In genomic region chr5:173721259-173722232, GRCh38 we compare ENCODE assay signal across 14 cellular contexts.
DNase-seq lines count a peak whose midpoint lies in the region; ATAC-seq, FAIRE-seq and TF ChIP-seq lines count a peak whose summit lies in the region.
"Had no signal": no experiment of that assay in that cellular context is flagged by ENCODE, and none has a peak within 500 bp of the region (broad histone marks: within the 10 kb centered on the region; RNA-seq: fewer than 3 reads in every experiment).

No MANE protein-coding gene starts in this region.

- no peak overlapping the region; the same call in 1 of the 2 replicates for H2BK15ac ChIP-seq in H1 (ENCODE audit: low read length)

- no peaks in the 10 kb centered on the region for H3F3A ChIP-seq in neural progenitor cell (ENCODE audit: low read depth)

- H3K79me2 ChIP-seq in H1 (ENCODE audit: control insufficient read depth in 1 of 2, insufficient read depth in 2 of 2, low read length in 2 of 2) (no peaks in the 10 kb centered on the region), neural progenitor cell (ENCODE audit: low read depth) (no peaks in the 10 kb centered on the region)

- intact Hi-C loops in mucosa of descending colon (cut with DNase I, micrococcal nuclease) = no loop called here

- FAIRE-seq in H1 (lab: Jason Lieb, UNC) = no peak

- H3K9me3 ChIP-seq in NT2/D1 (ENCODE audit: insufficient read depth, low read length) (no peaks in the 10 kb centered on the region), H1 (ENCODE audit: insufficient read depth in 2 of 2, low read depth in 1 of 2, low read length in 1 of 2) (no peaks in the 10 kb centered on the region), neural progenitor cell (ENCODE audit: low read depth) (peaks cover 3% of the 10 kb centered on the region), mucosa of descending colon (no peaks in the 10 kb centered on the region)

- H3K9ac ChIP-seq in NT2/D1 (ENCODE audit: insufficient read length, low read depth) (peak overlapping the region; percentile 16), H1 (replicated peaks in 1 of 4; ENCODE audit: extremely low read depth in 1 of 4, low read depth in 3 of 4, low read length in 3 of 4) (no peak overlapping the region), neural progenitor cell (no peak overlapping the region)

- H3K27ac Mint-ChIP-seq in neural progenitor cell = peak overlapping the region; percentile 30
- no peak overlapping the region for H3K27ac Mint-ChIP-seq in activated naive CD4-positive, alpha-beta T cell treated with anti-CD3 and anti-CD28 coated beads, Interleukin-2, amount 10 ng/mL, durations not matched to agents 7 days and 5 days
- H3K27ac Mint-ChIP-seq: activated T-helper 1 cell treated with anti-CD3 and anti-CD28 coated beads, Interleukin-12 subunit alpha, Interleukin-12 subunit beta, Interleukin-2, Interleukin-4 antibody, amounts not matched to agents 30 ng/mL and 10 ng/mL and 1 ng/mL, durations not matched to agents 14 hours and 24 hours and 36 hours; B cell had no signal

- POLR2A ChIA-PET in H1 (lab: Charles Lee; ENCODE audit: partially characterized antibody) = interaction anchor here (0.7 to 1.4 kb wide), 4 partner anchors 9 to 93 kb away, joined by 3 to 6 read pairs (median 3); no protein-coding TSS in a partner anchor

- CTCF ChIA-PET in H1 (lab: Charles Lee; ENCODE audit: partially characterized antibody) = interaction anchor here (0.7 to 2.4 kb wide), 20 partner anchors 8 to 1994 kb away, joined by 3 to 10 read pairs (median 3); partner anchors contain the start of gene BOD1
- CTCF ChIA-PET in activated naive CD4-positive, alpha-beta T cell treated with anti-CD3 and anti-CD28 coated beads, Interleukin-2, amount 10 ng/mL, durations not matched to agents 7 days and 5 days (lab: Charles Lee) = no interaction called here

- no peak overlapping the region for H4K5ac ChIP-seq in H1 (ENCODE audit: insufficient read length, low read depth, low read length)

- TF ChIP-seq CTCF in GM12872 (IDR thresholded peaks at IDR 0.05; ENCODE audit: insufficient read depth, low read depth, low read length) (peak; percentile 39; the same call in 1 of the 3 replicates), H1 (IDR thresholded peaks at IDR 0.05; ENCODE audit: control extremely low read depth in 1 of 3, insufficient read depth in 1 of 3, low read depth in 1 of 3, low read length in 3 of 3) (peak in 2 of 3 experiments; percentile 31 to 50; a peak in 2 of 4 replicates), neural progenitor cell (IDR thresholded peaks at IDR 0.05) (peak; percentile 35), mucosa of descending colon (IDR thresholded peaks at IDR 0.05) (no peak)

- no peak overlapping the region for H3K23ac ChIP-seq in H1 (ENCODE audit: insufficient read length)

- H2BK5ac ChIP-seq in H1 (ENCODE audit: low read depth, low read length) = no peak overlapping the region

- no peak overlapping the region for H2BK120ac ChIP-seq in H1 (replicated peaks; ENCODE audit: low read depth, low read length)

- 0 out of 2 replicates have a peak overlapping the region, but pooled peaks have one; percentile 61 for H2BK20ac ChIP-seq in H1 (ENCODE audit: low read length)

- H3K4ac ChIP-seq in H1 (replicated peaks; ENCODE audit: insufficient read length, low read depth, low read length) = no peak overlapping the region

- H3K27ac ChIP-seq in H1 (ENCODE audit: low read depth, low read length) (no peak overlapping the region), neural progenitor cell (no peak overlapping the region)

- peak overlapping the region; percentile 65; the same call in 1 of the 2 replicates for H3K18ac ChIP-seq in H1 (ENCODE audit: extremely low read depth, low read length)

- H2AFZ ChIP-seq in H1 (ENCODE audit: low read length) = no peak overlapping the region
- peak overlapping the region; percentile 82 for H2AFZ ChIP-seq in neural progenitor cell (replicated peaks)

- H2BK12ac ChIP-seq in H1 (ENCODE audit: low read depth, low read length) = peak overlapping the region; percentile 80

- H3K27me3 ChIP-seq in NT2/D1 (ENCODE audit: insufficient read depth, insufficient read length) = no peaks in the 10 kb centered on the region
- no peaks in the 10 kb centered on the region for H3K27me3 ChIP-seq in H1 (replicated peaks in 1 of 4; ENCODE audit: control insufficient read depth in 3 of 4, extremely low read depth in 1 of 4, insufficient read depth in 3 of 4, low read length in 3 of 4)
- no peaks in the 10 kb centered on the region for H3K27me3 ChIP-seq in neural progenitor cell

- ATAC-seq in GM19324 (IDR thresholded peaks at IDR 0.05; ENCODE audit: low FRiP score, unreplicated experiment) (no peak), mucosa of descending colon (no peak)

- H3K4me3 Mint-ChIP-seq in neural progenitor cell = no peak overlapping the region
- no peak overlapping the region for H3K4me3 Mint-ChIP-seq in activated naive CD4-positive, alpha-beta T cell treated with anti-CD3 and anti-CD28 coated beads, Interleukin-2, amount 10 ng/mL, durations not matched to agents 7 days and 5 days
- H3K4me3 Mint-ChIP-seq: activated T-helper 1 cell treated with anti-CD3 and anti-CD28 coated beads, Interleukin-12 subunit alpha, Interleukin-12 subunit beta, Interleukin-2, Interleukin-4 antibody, amounts not matched to agents 30 ng/mL and 10 ng/mL and 1 ng/mL, durations not matched to agents 14 hours and 24 hours and 36 hours; B cell had no signal

- H3K4me3 ChIP-seq in NT2/D1 (ENCODE audit: insufficient read length, low read depth) = no peak overlapping the region
- H3K4me3 ChIP-seq in H1 (ENCODE audit: extremely low read depth in 1 of 4, insufficient read depth in 2 of 4, low read depth in 3 of 4, low read length in 4 of 4) = no peak overlapping the region
- H3K4me3 ChIP-seq in neural progenitor cell = no peak overlapping the region
- no peak overlapping the region for H3K4me3 ChIP-seq in mucosa of descending colon

- no peak for TF ChIP-seq EP300 in H1 (IDR thresholded peaks at IDR 0.05; ENCODE audit: borderline replicate concordance in 1 of 2, low read depth in 2 of 2, low read length in 2 of 2)

- H3K23me2 ChIP-seq in H1 (ENCODE audit: low read depth, low read length) = no peaks in the 10 kb centered on the region

- peaks cover 6% of the 10 kb centered on the region for H3K27me3 Mint-ChIP-seq in neural progenitor cell (ENCODE audit: insufficient read depth, low read depth)
- H3K27me3 Mint-ChIP-seq in activated naive CD4-positive, alpha-beta T cell treated with anti-CD3 and anti-CD28 coated beads, Interleukin-2, amount 10 ng/mL, durations not matched to agents 7 days and 5 days = peaks cover under 1% of the 10 kb centered on the region
- H3K27me3 Mint-ChIP-seq: B cell had no signal

- no peak overlapping the region for H3K56ac ChIP-seq in H1 (replicated peaks; ENCODE audit: insufficient read length, low read depth, low read length)

- H2AK5ac ChIP-seq in H1 (ENCODE audit: low read depth, low read length) = no peak overlapping the region; the same call in 1 of the 2 replicates

- H3K4me2 ChIP-seq in H1 (ENCODE audit: insufficient read depth in 1 of 2, low read depth in 2 of 2, low read length in 2 of 2) = no peak overlapping the region
- H3K4me2 ChIP-seq in neural progenitor cell = no peak overlapping the region

- H3K36me3 Mint-ChIP-seq in neural progenitor cell = no peaks in the 10 kb centered on the region
- no peaks in the 10 kb centered on the region for H3K36me3 Mint-ChIP-seq in activated naive CD4-positive, alpha-beta T cell treated with anti-CD3 and anti-CD28 coated beads, Interleukin-2, amount 10 ng/mL, durations not matched to agents 7 days and 5 days

- H4K8ac ChIP-seq in H1 (ENCODE audit: extremely low read depth, insufficient read depth, low read length) = no peak overlapping the region

- TF ChIP-seq RAD21 in H1 (IDR thresholded peaks at IDR 0.05 in 1 of 2, conservative IDR thresholded peaks at IDR 0.05 in 1 of 2; ENCODE audit: low read depth in 2 of 2, low read length in 2 of 2) = peak in 1 of 2 experiments; percentile 3; a peak in 1 of 4 replicates

- no peak for DNase-seq in NT2/D1 (ENCODE audit: low read depth, low spot score)
- DNase-seq in H1 (ENCODE audit: low read depth in 1 of 2, low spot score in 2 of 2) = no peak
- DNase-seq in neural progenitor cell (ENCODE audit: low spot score) = no peak
- no peak for DNase-seq in HuH-7 (ENCODE audit: low spot score)
- DNase-seq in mucosa of descending colon = no peak
- DNase-seq in activated naive CD4-positive, alpha-beta T cell treated with anti-CD3 and anti-CD28 coated beads, Interleukin-2, amount 10 ng/mL, durations not matched to agents 7 days and 5 days = no peak
- DNase-seq: activated CD4-positive, alpha-beta T cell treated with anti-CD3 and anti-CD28 coated beads, Interleukin-2, amount 50 U/mL, for 1 hour; DMS79; effector CD4-positive, alpha-beta T cell; NCI-H526 treated with DMSO at 0.1 percent for 48 hours had no signal

- H3K4me1 Mint-ChIP-seq in neural progenitor cell = peaks cover 28% of the 10 kb centered on the region
- H3K4me1 Mint-ChIP-seq in activated naive CD4-positive, alpha-beta T cell treated with anti-CD3 and anti-CD28 coated beads, Interleukin-2, amount 10 ng/mL, durations not matched to agents 7 days and 5 days = no peaks in the 10 kb centered on the region

- peaks cover 2% of the 10 kb centered on the region for H3K9me3 Mint-ChIP-seq in neural progenitor cell
- H3K9me3 Mint-ChIP-seq in activated naive CD4-positive, alpha-beta T cell treated with anti-CD3 and anti-CD28 coated beads, Interleukin-2, amount 10 ng/mL, durations not matched to agents 7 days and 5 days = no peaks in the 10 kb centered on the region
- H3K9me3 Mint-ChIP-seq: activated T-helper 1 cell treated with anti-CD3 and anti-CD28 coated beads, Interleukin-12 subunit alpha, Interleukin-12 subunit beta, Interleukin-2, Interleukin-4 antibody, amounts not matched to agents 30 ng/mL and 10 ng/mL and 1 ng/mL, durations not matched to agents 14 hours and 24 hours and 36 hours had no signal

- no peak overlapping the region for H4K91ac ChIP-seq in H1 (replicated peaks; ENCODE audit: insufficient read length, low read length)

- H3K14ac ChIP-seq in H1 (ENCODE audit: insufficient read length) = no peak overlapping the region

- H4K20me1 ChIP-seq in H1 (replicated peaks in 1 of 2; ENCODE audit: control insufficient read depth in 1 of 2, insufficient read depth in 2 of 2, low read length in 2 of 2) (no peaks in the 10 kb centered on the region), neural progenitor cell (ENCODE audit: low read depth) (no peaks in the 10 kb centered on the region)

- H3K36me3 ChIP-seq in NT2/D1 (ENCODE audit: insufficient read depth, insufficient read length, low read length) (no peaks in the 10 kb centered on the region), H1 (ENCODE audit: control insufficient read depth in 2 of 4, insufficient read depth in 4 of 4, low read length in 3 of 4) (no peaks in the 10 kb centered on the region), neural progenitor cell (no peaks in the 10 kb centered on the region), mucosa of descending colon (ENCODE audit: low read depth) (no peaks in the 10 kb centered on the region)

- 89% methylated on average over 11 of the region's 11 CpGs; no CpG with 5 or more reads in 1 of the 2 experiments for WGBS in H1 (ENCODE audit: extremely low coverage in 1 of 2, insufficient coverage in 1 of 2, insufficient read length in 1 of 2, insufficient replicate concordance in 2 of 2, low coverage in 1 of 2, low lambda C conversion rate in 2 of 2, missing lambda C conversion rate in 1 of 2), 2 experiments

- TF ChIP-seq POLR2A in H1 (IDR thresholded peaks at IDR 0.05; ENCODE audit: control extremely low read depth in 1 of 2, low read depth in 2 of 2, low read length in 2 of 2) = no peak

- H3K4me1 ChIP-seq in NT2/D1 (ENCODE audit: insufficient read depth, insufficient read length) = peaks cover 6% of the 10 kb centered on the region
- peaks cover 3 to 17% (median 6%) of the 10 kb centered on the region in 4 experiments; a peak in 6 of 7 replicates for H3K4me1 ChIP-seq in H1 (replicated peaks in 1 of 4; ENCODE audit: control insufficient read depth in 3 of 4, insufficient read depth in 4 of 4, low read length in 3 of 4)
- H3K4me1 ChIP-seq in neural progenitor cell = peaks cover 16% of the 10 kb centered on the region
- no peaks in the 10 kb centered on the region for H3K4me1 ChIP-seq in mucosa of descending colon (ENCODE audit: low read depth)

- H3K79me1 ChIP-seq in H1 (ENCODE audit: low read depth, low read length) = no peaks in the 10 kb centered on the region
